ENCODE assay signal across 9 cellular contexts in the genomic region with DNA sequence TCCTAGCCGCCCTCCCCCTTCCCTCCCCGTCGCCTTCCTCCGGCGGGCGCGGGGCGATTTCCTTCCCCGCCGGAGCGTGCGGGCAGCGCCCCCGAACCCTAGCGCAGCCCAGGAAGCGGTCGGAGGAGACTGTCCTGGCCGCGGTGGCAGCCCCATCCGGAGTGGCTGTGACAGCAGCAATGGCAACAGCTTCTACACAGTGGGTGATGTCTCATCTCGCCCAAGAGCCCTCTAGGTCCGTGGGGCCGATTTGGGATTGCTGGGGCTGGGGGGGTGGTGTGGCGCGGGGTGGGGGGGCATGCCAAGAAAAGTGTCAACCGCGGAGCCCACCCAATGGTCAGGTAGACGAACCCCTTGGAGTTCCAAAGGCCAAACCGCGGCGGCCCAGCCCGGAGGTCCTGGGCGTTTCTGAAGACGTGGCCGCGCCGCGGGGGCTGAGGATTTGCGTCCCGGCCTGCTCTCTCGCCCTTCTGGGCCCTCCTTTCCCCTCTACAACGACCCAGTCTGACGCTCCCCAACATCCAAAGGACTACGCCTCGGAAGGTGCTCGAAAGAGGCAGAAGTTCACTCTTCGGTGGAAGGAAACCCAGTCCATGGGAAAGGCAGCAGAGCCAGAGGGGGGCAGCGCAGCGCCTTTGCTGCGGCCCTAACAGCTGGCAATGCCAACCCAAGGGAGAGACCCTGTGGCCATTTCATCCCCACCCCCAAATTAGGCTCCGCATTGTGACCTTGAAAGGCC. TPM values are rescaled to one million over a fixed set of nuclear protein-coding genes. Genes with fewer than 3 reads are reported as not detected.
DNase-seq lines count a peak whose midpoint lies in the region; ATAC-seq, FAIRE-seq and TF ChIP-seq lines count a peak whose summit lies in the region.
"Had no signal": no experiment of that assay in that cellular context is flagged by ENCODE, and none has a peak within 500 bp of the region (broad histone marks: within the 10 kb centered on the region; RNA-seq: fewer than 3 reads in every experiment).

No MANE protein-coding gene starts in this region.

- H2BK120ac ChIP-seq in H1 (replicated peaks; ENCODE audit: low read depth, low read length) = no peak overlapping the region

- peak overlapping the region; percentile 68 for H3K4me3 ChIP-seq in HUES6 (ENCODE audit: low read depth, low read length)
- H3K4me3 ChIP-seq in H1 (ENCODE audit: extremely low read depth in 1 of 4, insufficient read depth in 2 of 4, low read depth in 3 of 4, low read length in 4 of 4) = peak overlapping the region; percentile 34 to 69 (median 47)

- no peaks in the 10 kb centered on the region for H3K36me3 Mint-ChIP-seq in naive B cell

- H3K9me3 Mint-ChIP-seq in naive B cell = peaks cover 0 to 2% (median 0%) of the 10 kb centered on the region in 7 donors

- H3K23ac ChIP-seq in H1 (ENCODE audit: insufficient read length) = no peak overlapping the region

- H3K79me1 ChIP-seq in H1 (ENCODE audit: low read depth, low read length) = no peaks in the 10 kb centered on the region

- no peak overlapping the region for H2BK15ac ChIP-seq in H1 (ENCODE audit: low read length)

- CTCF ChIA-PET in H1 (lab: Charles Lee; ENCODE audit: partially characterized antibody) = interaction anchor here (1.1 to 8.2 kb wide), 6 partner anchors 11 to 528 kb away, joined by 3 to 72 read pairs (median 7); partner anchors contain the start of gene FERD3L

- no peak overlapping the region for H3K4ac ChIP-seq in H1 (replicated peaks; ENCODE audit: insufficient read length, low read depth, low read length)

- H3K27me3 ChIP-seq in HUES6 (ENCODE audit: control insufficient read depth, insufficient read depth, low read length) = peaks cover 87% of the 10 kb centered on the region
- H3K27me3 ChIP-seq in H1 (replicated peaks in 1 of 4; ENCODE audit: control insufficient read depth in 3 of 4, extremely low read depth in 1 of 4, insufficient read depth in 3 of 4, low read length in 3 of 4) = peaks cover 52 to 86% (median 76%) of the 10 kb centered on the region in 4 experiments

- POLR2A ChIA-PET in H1 (lab: Charles Lee; ENCODE audit: partially characterized antibody) = interaction anchor here (3.1 to 4.9 kb wide), 2 partner anchors 11 to 28 kb away, joined by 7 to 41 read pairs; partner anchors contain the start of gene FERD3L

- H3K4me3 Mint-ChIP-seq in naive B cell = peak overlapping the region; percentile 42 to 84 (median 72)

- no peak for TF ChIP-seq EP300 in H1 (IDR thresholded peaks at IDR 0.05; ENCODE audit: borderline replicate concordance in 1 of 2, low read depth in 2 of 2, low read length in 2 of 2)

- no peak overlapping the region for H2BK12ac ChIP-seq in H1 (ENCODE audit: low read depth, low read length)

- peak overlapping the region; percentile 98 to 100 for H3K4me2 ChIP-seq in H1 (ENCODE audit: insufficient read depth in 1 of 2, low read depth in 2 of 2, low read length in 2 of 2)

- H3K4me1 Mint-ChIP-seq in naive B cell = peaks cover 13 to 21% (median 18%) of the 10 kb centered on the region in 3 donors

- 1% methylated on average over 24 of the region's 51 CpGs; no CpG with 5 or more reads in 1 of the 2 experiments for WGBS in H1 (ENCODE audit: extremely low coverage in 1 of 2, insufficient coverage in 1 of 2, insufficient read length in 1 of 2, insufficient replicate concordance in 2 of 2, low coverage in 1 of 2, low lambda C conversion rate in 2 of 2, missing lambda C conversion rate in 1 of 2), 2 experiments

- peaks cover 57 to 69% (median 68%) of the 10 kb centered on the region in 3 donors for H3K27me3 Mint-ChIP-seq in naive B cell

- no peak overlapping the region for H3K14ac ChIP-seq in H1 (ENCODE audit: insufficient read length)

- no peak overlapping the region for H4K5ac ChIP-seq in H1 (ENCODE audit: insufficient read length, low read depth, low read length)

- H3K27ac ChIP-seq in HUES6 (ENCODE audit: low read depth, low read length) = no peak overlapping the region
- no peak overlapping the region for H3K27ac ChIP-seq in H1 (ENCODE audit: low read depth, low read length)

- H2BK20ac ChIP-seq in H1 (ENCODE audit: low read length) = no peak overlapping the region

- H2AK5ac ChIP-seq in H1 (ENCODE audit: low read depth, low read length) = no peak overlapping the region

- peak in 1 of 2 donors; percentile 12 for ATAC-seq in naive B cell (ENCODE audit: low read depth in 2 of 2)
- no peak for ATAC-seq in GM18511 (IDR thresholded peaks at IDR 0.05; ENCODE audit: unreplicated experiment)
- ATAC-seq in activated CD4-positive, CD25-positive, alpha-beta regulatory T cell treated with anti-CD3 and anti-CD28 coated beads, Interleukin-2, amount 50 U/mL, for 24 hours = no peak

- no peaks in the 10 kb centered on the region for H3K79me2 ChIP-seq in H1 (ENCODE audit: control insufficient read depth in 1 of 2, insufficient read depth in 2 of 2, low read length in 2 of 2)

- no peak overlapping the region for H3K56ac ChIP-seq in H1 (replicated peaks; ENCODE audit: insufficient read length, low read depth, low read length)

- TF ChIP-seq CTCF in H1 (IDR thresholded peaks at IDR 0.05; ENCODE audit: control extremely low read depth in 1 of 3, insufficient read depth in 1 of 3, low read depth in 1 of 3, low read length in 3 of 3) = peak in 1 of 3 experiments; percentile 7; a peak in 1 of 4 replicates

- peak in 1 of 2 experiments; percentile 24; a peak in 1 of 4 replicates for TF ChIP-seq RAD21 in H1 (IDR thresholded peaks at IDR 0.05 in 1 of 2, conservative IDR thresholded peaks at IDR 0.05 in 1 of 2; ENCODE audit: low read depth in 2 of 2, low read length in 2 of 2)

- H3K27ac Mint-ChIP-seq in naive B cell = peak overlapping the region in 1 of 6 donors; percentile 78

- peaks cover 15% of the 10 kb centered on the region; the same call in 1 of the 2 replicates for H3K23me2 ChIP-seq in H1 (ENCODE audit: low read depth, low read length)

- H3K9ac ChIP-seq in HUES6 (ENCODE audit: low read length) (peak overlapping the region; percentile 59), H1 (replicated peaks in 1 of 4; ENCODE audit: extremely low read depth in 1 of 4, low read depth in 3 of 4, low read length in 3 of 4) (no peak overlapping the region)

- no peak for FAIRE-seq in H1 (lab: Jason Lieb, UNC)

- peaks cover 1 to 7% of the 10 kb centered on the region in 2 experiments for H4K20me1 ChIP-seq in H1 (replicated peaks in 1 of 2; ENCODE audit: control insufficient read depth in 1 of 2, insufficient read depth in 2 of 2, low read length in 2 of 2)

- DNase-seq in AG08396 (ENCODE audit: low spot score) (peak; percentile 26), H1 (ENCODE audit: low read depth in 1 of 2, low spot score in 2 of 2) (peak in 1 of 2 experiments; percentile 62), naive B cell (no peak), NCI-H2171 (lab: John Stamatoyannopoulos, UW) (no peak)
- DNase-seq in stimulated activated CD8-positive, alpha-beta memory T cell treated with anti-CD3 and anti-CD28 coated beads, Interleukin-4, amount 100 ng/mL, for 48 hours = no peak
- DNase-seq: NCI-H187 had no signal

- H3K4me1 ChIP-seq in HUES6 (ENCODE audit: control insufficient read depth, insufficient read depth, low read length) = peaks cover 23% of the 10 kb centered on the region
- H3K4me1 ChIP-seq in H1 (replicated peaks in 1 of 4; ENCODE audit: control insufficient read depth in 3 of 4, insufficient read depth in 4 of 4, low read length in 3 of 4) = peaks cover 5 to 17% (median 14%) of the 10 kb centered on the region in 4 experiments

- H3K9me3 ChIP-seq in HUES6 (ENCODE audit: control insufficient read depth, insufficient read depth, low read depth, low read length) = no peaks in the 10 kb centered on the region
- H3K9me3 ChIP-seq in H1 (ENCODE audit: insufficient read depth in 2 of 2, low read depth in 1 of 2, low read length in 1 of 2) = no peaks in the 10 kb centered on the region

- no peak overlapping the region for H4K8ac ChIP-seq in H1 (ENCODE audit: extremely low read depth, insufficient read depth, low read length)

- no peak overlapping the region for H2AFZ ChIP-seq in H1 (ENCODE audit: low read length)

- H3K18ac ChIP-seq in H1 (ENCODE audit: extremely low read depth, low read length) = no peak overlapping the region

- no peaks in the 10 kb centered on the region for H3K36me3 ChIP-seq in HUES6 (ENCODE audit: control insufficient read depth, insufficient read depth, low read length)
- no peaks in the 10 kb centered on the region for H3K36me3 ChIP-seq in H1 (ENCODE audit: control insufficient read depth in 2 of 4, insufficient read depth in 4 of 4, low read length in 3 of 4)

- no peak overlapping the region for H4K91ac ChIP-seq in H1 (replicated peaks; ENCODE audit: insufficient read length, low read length)

- no peak for TF ChIP-seq POLR2A in H1 (IDR thresholded peaks at IDR 0.05; ENCODE audit: control extremely low read depth in 1 of 2, low read depth in 2 of 2, low read length in 2 of 2)

- H2BK5ac ChIP-seq in H1 (ENCODE audit: low read depth, low read length) = no peak overlapping the region

TF ChIP-seq in H1, 55 proteins besides CTCF, POLR2A, EP300 and RAD21 (continues in another document):
- TF ChIP-seq ASH2L (IDR thresholded peaks at IDR 0.05; ENCODE audit: low read length) = peak; percentile 16
- no peak for TF ChIP-seq TBP (IDR thresholded peaks at IDR 0.05; ENCODE audit: low read depth, low read length)
- TF ChIP-seq KDM4A (IDR thresholded peaks at IDR 0.05; ENCODE audit: low read depth, low read length, severe bottlenecking) = peak; percentile 57
- peak; percentile 45 for TF ChIP-seq EZH2 (IDR thresholded peaks at IDR 0.05; ENCODE audit: low read depth, low read length, severe bottlenecking)

RNA-seq across cellular contexts. Expression of gene TWIST1, which starts 0.6 kb away (rescaled TPM):
- 0.31 and 0.52 TPM in 2 replicates for total RNA-seq in H1 (2021; fragmentation: NEBNext Ultra II Directional; extraction: Animal tissue kit (Norgen Biotek cat#: 25700))
- polyA plus RNA-seq in H1 (2011; rRNA removed) (0.29 and 0.75 TPM in 2 replicates), naive B cell (ENCODE audit: low read depth in 6 of 6) (not detected)
- 0.53 TPM for polyA plus RNA-seq in H1 (2011; cell fraction: cytosol; rRNA removed)
- polyA plus RNA-seq in H1 (2011; cell fraction: nucleus; rRNA removed) = 0.41 TPM
- polyA plus RNA-seq in H1 (2012, experiment 1 of 2) = 0.24 to 0.75 TPM (median 0.48 TPM) in 3 of 4 replicates, not detected in the other
- 0.20 TPM for polyA plus RNA-seq in H1 (2012, experiment 2 of 2)
- 0.75 TPM for polyA plus RNA-seq in H1 (2013, experiment 1 of 2)
- polyA plus RNA-seq in H1 (2013, experiment 2 of 2) = 0.77 TPM
- not detected in 2 replicates for polyA minus RNA-seq in H1 (2011; rRNA and poly(A)+ RNA removed)
- polyA minus RNA-seq in H1 (2011; cell fraction: cytosol; rRNA and poly(A)+ RNA removed) = not detected
- 0.90 TPM for polyA minus RNA-seq in H1 (2011; cell fraction: nucleus; rRNA and poly(A)+ RNA removed)

RNA-seq across cellular contexts. Expression of gene FERD3L, which starts 27.2 kb away (rescaled TPM):
- total RNA-seq in H1 (2021; fragmentation: NEBNext Ultra II Directional; extraction: Animal tissue kit (Norgen Biotek cat#: 25700)) = not detected in 2 replicates
- not detected in 2 replicates for polyA plus RNA-seq in H1 (2011; rRNA removed)
- polyA plus RNA-seq in H1 (2011; cell fraction: cytosol; rRNA removed) = not detected
- polyA plus RNA-seq in H1 (2011; cell fraction: nucleus; rRNA removed) = not detected
- not detected in 4 replicates for polyA plus RNA-seq in H1 (2012, experiment 1 of 2)
- not detected for polyA plus RNA-seq in H1 (2012, experiment 2 of 2)
- polyA plus RNA-seq in H1 (2013, experiment 1 of 2) = not detected
- not detected for polyA plus RNA-seq in H1 (2013, experiment 2 of 2)
- polyA minus RNA-seq in H1 (2011; rRNA and poly(A)+ RNA removed) = not detected in 2 replicates
- not detected for polyA minus RNA-seq in H1 (2011; cell fraction: cytosol; rRNA and poly(A)+ RNA removed)
- polyA minus RNA-seq in H1 (2011; cell fraction: nucleus; rRNA and poly(A)+ RNA removed) = not detected
- not detected for polyA plus RNA-seq in naive B cell (ENCODE audit: low read depth in 6 of 6)
